In the genomic region with DNA sequence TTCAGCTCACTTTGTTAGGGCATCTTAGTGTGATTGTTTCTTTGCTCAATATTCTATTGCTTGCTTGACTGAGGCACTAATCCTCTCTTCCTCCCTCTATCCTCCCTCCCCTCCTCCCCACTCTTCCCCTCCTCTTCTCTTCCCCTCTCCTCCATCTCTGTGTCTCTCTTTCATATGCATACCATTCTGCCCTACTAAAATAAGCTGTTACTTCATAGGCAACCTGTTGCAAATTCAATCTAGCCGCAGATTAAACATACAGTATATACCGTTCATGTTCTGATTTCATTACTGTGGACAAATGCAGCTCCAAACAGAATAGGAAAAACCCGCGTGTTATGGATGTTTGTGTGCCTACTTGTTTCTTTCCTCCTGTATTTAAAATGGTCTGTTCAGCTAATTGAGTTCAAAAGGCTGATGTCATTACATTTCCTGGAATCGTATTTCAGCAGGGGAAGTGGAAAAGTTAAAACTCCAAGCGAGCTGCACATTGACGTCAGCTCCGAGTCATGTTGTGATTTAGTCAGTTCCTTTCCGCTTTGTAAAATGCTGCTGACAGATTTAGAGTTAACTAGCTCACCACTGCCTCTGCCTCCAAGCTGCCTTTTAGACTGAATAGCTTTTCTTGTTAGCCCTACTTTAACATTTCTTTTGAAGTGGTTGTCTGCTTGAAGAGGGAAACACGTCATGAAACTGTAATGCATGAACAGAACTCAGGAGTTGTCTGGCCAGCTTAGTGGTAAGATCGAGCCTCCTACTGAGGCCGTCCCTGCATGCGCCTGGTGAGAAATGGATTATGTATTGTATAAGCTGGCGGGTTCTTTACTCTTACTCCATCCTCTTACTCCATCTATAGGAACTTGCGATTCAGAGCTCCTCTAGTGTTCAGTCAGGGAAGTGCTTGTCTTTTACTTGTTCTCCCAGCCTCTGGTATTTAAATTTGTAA, we compare ENCODE assay signal across 8 cellular contexts.
A peak's percentile ranks its signal among the peaks of the same experiment; 100 is the strongest.
DNase-seq lines count a peak whose midpoint lies in the region; ATAC-seq and TF ChIP-seq lines count a peak whose summit lies in the region.

No MANE protein-coding gene starts in this region.

- H3K4me1 ChIP-seq in NT2/D1 (ENCODE audit: insufficient read depth, insufficient read length), result no peaks in the 10 kb centered on the region
- H3K4me1 ChIP-seq in mucosa of descending colon (ENCODE audit: low read depth), result no peaks in the 10 kb centered on the region

- peaks cover 5% of the 10 kb centered on the region; the same call in 1 of the 2 replicates for H3K9me3 ChIP-seq in NT2/D1 (ENCODE audit: insufficient read depth, low read length)
- H3K9me3 ChIP-seq in mucosa of descending colon, result no peaks in the 10 kb centered on the region

- intact Hi-C loops in mucosa of descending colon (cut with DNase I, micrococcal nuclease), result loop anchor here (5.0 kb wide), 1 partner anchor 68 kb away; the partner anchor contains the start of gene CREM (in 2 of the 2)

- peak overlapping the region; percentile 17 for H3K27ac ChIP-seq in HL-60 (replicated peaks)

- peak; percentile 95 for ATAC-seq in GM19455 (IDR thresholded peaks at IDR 0.05; ENCODE audit: unreplicated experiment)
- ATAC-seq in mucosa of descending colon, result peak; percentile 96

- peak overlapping the region; percentile 16 for H3K4me3 ChIP-seq in HL-60 (replicated peaks; ENCODE audit: insufficient read depth, low read length)
- no peak overlapping the region for H3K4me3 ChIP-seq in NT2/D1 (ENCODE audit: insufficient read length, low read depth)
- H3K4me3 ChIP-seq in epithelial cell of esophagus (ENCODE audit: low read length), result peak overlapping the region; percentile 50
- H3K4me3 ChIP-seq in mucosa of descending colon, result no peak overlapping the region

- no peaks in the 10 kb centered on the region for H3K36me3 ChIP-seq in NT2/D1 (ENCODE audit: insufficient read depth, insufficient read length, low read length)
- no peaks in the 10 kb centered on the region for H3K36me3 ChIP-seq in mucosa of descending colon (ENCODE audit: low read depth)

- peak; percentile 72 for TF ChIP-seq CTCF in HL-60 (IDR thresholded peaks at IDR 0.05; ENCODE audit: insufficient read depth, low read length)
- TF ChIP-seq CTCF in epithelial cell of esophagus (IDR thresholded peaks at IDR 0.05; ENCODE audit: insufficient read depth, low read depth, low read length, missing control alignments), result peak; percentile 94
- TF ChIP-seq CTCF in mucosa of descending colon (IDR thresholded peaks at IDR 0.05), result peak; percentile 64

- DNase-seq in COLO829 (ENCODE audit: low spot score), result peak; percentile 48
- DNase-seq in HL-60 (ENCODE audit: low read depth in 1 of 2, low spot score in 1 of 2), result peak; percentile 41 to 64
- DNase-seq in NT2/D1 (ENCODE audit: low read depth, low spot score), result no peak
- DNase-seq in activated CD8-positive, alpha-beta memory T cell treated with anti-CD3 and anti-CD28 coated beads, Interleukin-2, amount 50 U/mL, for 24 hours (ENCODE audit: extremely low read depth), result peak; percentile 58
- peak; percentile 88 for DNase-seq in epithelial cell of esophagus (ENCODE audit: low read depth)
- DNase-seq in mucosa of descending colon, result peak in 2 of 3 donors; percentile 51 to 82
- peak; percentile 45 to 51 for DNase-seq in stimulated activated CD8-positive, alpha-beta memory T cell treated with anti-CD3 and anti-CD28 coated beads, Interleukin-7, amount 100 ng/mL, for 1 hour (ENCODE audit: low read depth in 2 of 2)

- peak overlapping the region; percentile 10 for H3K9ac ChIP-seq in NT2/D1 (ENCODE audit: insufficient read length, low read depth)

- H3K27me3 ChIP-seq in HL-60 (ENCODE audit: insufficient read depth, poor library complexity, severe bottlenecking) (no peaks in the 10 kb centered on the region), NT2/D1 (ENCODE audit: insufficient read depth, insufficient read length) (no peaks in the 10 kb centered on the region)

Comparison
In these comparisons a context has a peak if more than half of its experiments do, and no peak if none do; other contexts are left out.
1. H3K4me3 ChIP-seq: peak in HL-60 (single experiment) and epithelial cell of esophagus (single experiment); none in NT2/D1 (single experiment) and mucosa of descending colon (single experiment).
2. Peak in every context shown above with its lines, with median percentiles within 50 percentile points of each other: CTCF ChIP-seq.